10 cellular contexts compared by ENCODE assay signal in genomic region chr6:3851839-3852238, GRCh38. TPM values are rescaled to one million over a fixed set of nuclear protein-coding genes. Genes with fewer than 3 reads are reported as not detected.
"Had no signal": no experiment of that assay in that cellular context is flagged by ENCODE, and none has a peak within 500 bp of the region (broad histone marks: within the 10 kb centered on the region; RNA-seq: fewer than 3 reads in every experiment).

No MANE protein-coding gene starts in this region.

- H3K36me3 ChIP-seq: HAP-1 had no signal

- H3K4me3 Mint-ChIP-seq: HFFc6 had no signal

- FAIRE-seq: K562 had no signal

- H3K9ac ChIP-seq: GM23248 had no signal

- H3K27ac Mint-ChIP-seq: HFFc6 had no signal

- H3K27ac ChIP-seq: GM23248, HL-60 had no signal

- H3K4me3 ChIP-seq: GM23248, HAP-1, K562 had no signal

- ATAC-seq: HCT116, K562 had no signal

- H2AFZ ChIP-seq: GM23248 had no signal

- H3K9me3 Mint-ChIP-seq: HFFc6 had no signal

- H3K4me1 ChIP-seq: HAP-1 had no signal

- DNase-seq: GM23248, GOT3, H7, HFFc6, IMR-90 had no signal

- H3K9me3 ChIP-seq: HAP-1 had no signal

RNA-seq across cellular contexts. Expression of gene FAM50B, which starts 2.7 kb away (rescaled TPM):
- total RNA-seq: HT1080 had no signal
